Comparison of ENCODE assay signal across 31 cellular contexts in genomic region chr11:108937756-108938155, GRCh38.
"Had no signal": no experiment of that assay in that cellular context is flagged by ENCODE, and none has a peak within 500 bp of the region (broad histone marks: within the 10 kb centered on the region; RNA-seq: fewer than 3 reads in every experiment).

No MANE protein-coding gene starts in this region.

- H3K27ac ChIP-seq: adrenal gland, VCaP had no signal

- H3K4me1 ChIP-seq: adrenal gland had no signal

- ATAC-seq: activated CD8-positive, alpha-beta T cell treated with anti-CD3 and anti-CD28 coated beads for 36 hours; activated naive CD4-positive, alpha-beta T cell treated with anti-CD3 and anti-CD28 coated beads, Interleukin-2, amount 50 U/mL, for 72 hours; activated T-cell treated with anti-CD3 and anti-CD28 coated beads, Interleukin-2, amount 50 U/mL, for 4 hours; activated T-cell treated with anti-CD3 and anti-CD28 coated beads, Interleukin-2, amount 50 U/mL, for 72 hours; activated T-helper 17 cell treated with anti-CD3 and anti-CD28 coated beads, Interleukin-2, amount 50 U/mL, for 72 hours had no signal

- DNase-seq: activated B cell treated with CpG ODN at 0.5 μM for 24 hours; activated CD4-positive, alpha-beta memory T cell treated with anti-CD3 and anti-CD28 coated beads for 36 hours; activated CD4-positive, alpha-beta T cell treated with anti-CD3 and anti-CD28 coated beads for 4 hours; activated CD4-positive, alpha-beta T cell treated with anti-CD3 and anti-CD28 coated beads, Interleukin-2, amount 10 ng/mL, durations not matched to agents 24 days and 14 days; activated CD4-positive, alpha-beta T cell treated with anti-CD3 and anti-CD28 coated beads, Interleukin-2, amount 50 U/mL, for 1 hour; activated CD4-positive, alpha-beta T cell treated with anti-CD3 and anti-CD28 coated beads, Interleukin-2, amount 50 U/mL, for 4 hours; activated CD4-positive, CD25-positive, alpha-beta regulatory T cell treated with anti-CD3 and anti-CD28 coated beads, Interleukin-2, amount 50 U/mL, for 72 hours; activated CD8-positive, alpha-beta memory T cell treated with anti-CD3 and anti-CD28 coated beads, Interleukin-2, amount 50 U/mL, for 4 hours; activated CD8-positive, alpha-beta T cell treated with anti-CD3 and anti-CD28 coated beads for 36 hours; activated effector memory CD4-positive, alpha-beta T cell treated with anti-CD3 and anti-CD28 coated beads, Interleukin-2, amount 50 U/mL, for 16 hours; activated gamma-delta T cell treated with Interleukin-2 at 50 U/mL for 16 hours; activated naive CD4-positive, alpha-beta T cell; activated naive CD4-positive, alpha-beta T cell treated with anti-CD3 and anti-CD28 coated beads for 36 hours; activated naive CD4-positive, alpha-beta T cell treated with anti-CD3 and anti-CD28 coated beads, Interleukin-2, amount 50 U/mL, for 16 hours; activated naive CD8-positive, alpha-beta T cell treated with anti-CD3 and anti-CD28 coated beads for 36 hours; activated T-cell treated with anti-CD3 and anti-CD28 coated beads for 4 hours; activated T-cell treated with anti-CD3 and anti-CD28 coated beads, Interleukin-2, amount 50 U/mL, for 1 hour; activated T-cell treated with anti-CD3 and anti-CD28 coated beads, Interleukin-2, amount 50 U/mL, for 4 hours; activated T-cell treated with anti-CD3 and anti-CD28 coated beads, Interleukin-2, amount 50 U/mL, for 72 hours; adrenal gland; amniotic stem cell; aorta; caudate nucleus; cerebellar nuclear complex; T-helper 1 cell; T-helper 2 cell; T-helper 9 cell had no signal

- H3K27me3 ChIP-seq: adrenal gland had no signal

- H3K4me3 ChIP-seq: adrenal gland had no signal

- H3K9me3 ChIP-seq: adrenal gland had no signal

- FAIRE-seq: TTC549 had no signal
